ENCODE assay signal across 22 cellular contexts in genomic region chr5:158354958-158355357, GRCh38.
A peak's percentile ranks its signal among the peaks of the same experiment; 100 is the strongest.
DNase-seq lines count a peak whose midpoint lies in the region; ATAC-seq lines count a peak whose summit lies in the region.
"Had no signal": no experiment of that assay in that cellular context is flagged by ENCODE, and none has a peak within 500 bp of the region (broad histone marks: within the 10 kb centered on the region; RNA-seq: fewer than 3 reads in every experiment).

No MANE protein-coding gene starts in this region.

- no peak overlapping the region for H3K4me3 Mint-ChIP-seq in activated T-cell treated with anti-CD3 and anti-CD28 coated beads, Interleukin-2, amount 50 U/mL, for 72 hours
- no peak overlapping the region for H3K4me3 Mint-ChIP-seq in activated naive CD8-positive, alpha-beta T cell
- H3K4me3 Mint-ChIP-seq: effector memory CD8-positive, alpha-beta T cell; mesothelial cell of epicardium; naive B cell had no signal

- no peaks in the 10 kb centered on the region for H3K27me3 Mint-ChIP-seq in activated T-cell treated with anti-CD3 and anti-CD28 coated beads, Interleukin-2, amount 50 U/mL, for 72 hours (ENCODE audit: low read depth)
- H3K27me3 Mint-ChIP-seq in activated naive CD8-positive, alpha-beta T cell = peaks cover 2% of the 10 kb centered on the region
- H3K27me3 Mint-ChIP-seq: naive B cell had no signal

- peaks cover 7 to 8% of the 10 kb centered on the region in 2 donors for H3K36me3 Mint-ChIP-seq in activated T-cell treated with anti-CD3 and anti-CD28 coated beads, Interleukin-2, amount 50 U/mL, for 72 hours (ENCODE audit: insufficient read depth in 2 of 2)
- peaks cover 3% of the 10 kb centered on the region for H3K36me3 Mint-ChIP-seq in activated naive CD8-positive, alpha-beta T cell

- peak overlapping the region; percentile 52 for H3K27ac Mint-ChIP-seq in activated T-cell treated with anti-CD3 and anti-CD28 coated beads, Interleukin-2, amount 50 U/mL, for 72 hours
- peak overlapping the region; percentile 23 for H3K27ac Mint-ChIP-seq in activated naive CD8-positive, alpha-beta T cell
- H3K27ac Mint-ChIP-seq: effector memory CD8-positive, alpha-beta T cell; mesothelial cell of epicardium had no signal

- H3K4me1 Mint-ChIP-seq in activated T-cell treated with anti-CD3 and anti-CD28 coated beads, Interleukin-2, amount 50 U/mL, for 72 hours (ENCODE audit: low read depth) = peaks cover 15% of the 10 kb centered on the region
- peaks cover 8% of the 10 kb centered on the region for H3K4me1 Mint-ChIP-seq in activated naive CD8-positive, alpha-beta T cell (ENCODE audit: low read depth)

- DNase-seq in activated T-cell treated with anti-CD3 and anti-CD28 coated beads, Interleukin-2, amount 50 U/mL, for 72 hours = no peak
- DNase-seq in activated T-cell treated with anti-CD3 and anti-CD28 coated beads, Interleukin-2, amount 50 U/mL, for 1 hour = no peak
- no peak for DNase-seq in SW 1271 (lab: John Stamatoyannopoulos, UW)
- no peak for DNase-seq in NCI-H2171 (lab: John Stamatoyannopoulos, UW)
- no peak for DNase-seq in NCI-H1048 (lab: John Stamatoyannopoulos, UW)
- DNase-seq: activated CD4-positive, alpha-beta T cell treated with anti-CD3 and anti-CD28 coated beads, Interleukin-2, amount 50 U/mL, for 48 hours; activated CD4-positive, CD25-positive, alpha-beta regulatory T cell; activated CD8-positive, alpha-beta memory T cell treated with anti-CD3 and anti-CD28 coated beads, Interleukin-2, amount 50 U/mL, for 48 hours; BE2C; DMS153; effector memory CD8-positive, alpha-beta T cell; heart left ventricle; naive B cell; NCI-H1092; NCI-H187 treated with DMSO at 0.1 percent for 48 hours; NCI-H524 treated with DMSO at 0.1 percent for 48 hours; Peyer's patch; tibial artery had no signal

- H3K9me3 Mint-ChIP-seq in activated T-cell treated with anti-CD3 and anti-CD28 coated beads, Interleukin-2, amount 50 U/mL, for 72 hours = peaks cover 7% of the 10 kb centered on the region in 2 donors
- peaks cover 7% of the 10 kb centered on the region for H3K9me3 Mint-ChIP-seq in activated naive CD8-positive, alpha-beta T cell (ENCODE audit: low read depth)

- peak; percentile 91 to 93 for ATAC-seq in activated T-cell treated with anti-CD3 and anti-CD28 coated beads, Interleukin-2, amount 50 U/mL, for 72 hours (replicated peaks in 1 of 2)
- ATAC-seq in HG02610 (IDR thresholded peaks at IDR 0.05; ENCODE audit: unreplicated experiment) = peak; percentile 90
- ATAC-seq: effector memory CD8-positive, alpha-beta T cell; foreskin keratinocyte; heart left ventricle had no signal
